9 cellular contexts compared by ENCODE assay signal in the genomic region with DNA sequence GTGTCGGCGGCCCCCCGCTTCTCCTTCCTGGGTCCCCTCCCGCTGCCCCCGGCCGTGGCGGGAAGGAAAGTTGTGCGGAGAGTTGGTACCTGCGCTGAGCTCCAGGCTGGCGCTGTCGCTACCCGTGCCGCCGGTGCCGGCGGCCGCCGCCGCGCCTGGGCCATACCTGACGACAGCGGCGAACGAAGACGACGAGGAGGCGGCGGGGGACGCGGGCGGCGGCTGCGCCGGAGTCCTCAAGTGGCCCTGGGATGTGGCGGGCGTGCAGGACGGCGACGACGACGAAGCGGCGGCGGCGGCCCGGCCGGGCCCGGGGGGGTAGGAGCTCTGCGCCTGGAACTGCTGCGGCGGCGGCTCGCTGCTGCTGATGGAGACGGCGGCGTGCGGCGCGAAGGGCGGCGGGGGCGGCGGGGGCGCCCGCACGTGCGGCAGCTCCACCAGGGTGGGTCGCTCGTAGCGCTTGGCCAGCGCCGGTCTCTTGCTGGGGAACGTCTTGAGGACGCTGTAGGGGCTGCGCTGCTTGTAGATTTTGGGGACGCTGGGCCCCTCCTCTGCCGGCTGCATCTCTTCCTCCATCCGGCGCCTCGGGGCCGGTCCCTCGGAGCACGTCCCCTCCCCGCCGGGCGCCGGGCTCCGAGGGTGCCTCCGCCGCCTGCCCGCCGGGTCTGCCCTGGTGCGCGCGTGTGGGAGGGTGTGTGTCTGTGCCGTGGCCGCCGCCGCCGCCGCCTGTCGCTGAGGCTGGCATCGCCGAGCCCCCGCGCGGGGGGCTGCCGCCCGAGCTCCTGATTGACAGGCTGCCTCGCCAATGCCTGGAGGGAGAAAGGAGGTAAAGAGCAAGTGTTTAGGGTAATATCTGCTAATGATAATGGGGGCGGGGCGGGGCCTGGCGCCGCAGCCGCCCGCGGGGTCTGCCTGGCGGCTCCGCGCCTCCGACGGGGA. TPM values are rescaled to one million over a fixed set of nuclear protein-coding genes. Genes with fewer than 3 reads are reported as not detected.
DNase-seq lines count a peak whose midpoint lies in the region; ATAC-seq and TF ChIP-seq lines count a peak whose summit lies in the region.
"Had no signal": no experiment of that assay in that cellular context is flagged by ENCODE, and none has a peak within 500 bp of the region (broad histone marks: within the 10 kb centered on the region; RNA-seq: fewer than 3 reads in every experiment).

No MANE protein-coding gene starts in this region.

- no peak overlapping the region for H3K18ac ChIP-seq in mesenchymal stem cell (ENCODE audit: low read depth in 1 of 2, low read length in 2 of 2)

- no peak overlapping the region for H2AK5ac ChIP-seq in mesenchymal stem cell (ENCODE audit: low read length, severe bottlenecking)

- no peaks in the 10 kb centered on the region for H3K79me1 ChIP-seq in mesenchymal stem cell (replicated peaks; ENCODE audit: low read length, poor library complexity, severe bottlenecking)

- H2BK5ac ChIP-seq in mesenchymal stem cell (ENCODE audit: low read depth, low read length, poor library complexity, severe bottlenecking): no peak overlapping the region

- H3K36me3 ChIP-seq in ascending aorta: no peaks in the 10 kb centered on the region
- no peaks in the 10 kb centered on the region for H3K36me3 ChIP-seq in mesenchymal stem cell (ENCODE audit: control insufficient read depth in 1 of 2, insufficient read depth in 2 of 2, low read depth in 1 of 2, low read length in 2 of 2)
- H3K36me3 ChIP-seq in suprapubic skin: no peaks in the 10 kb centered on the region

- TF ChIP-seq EP300 in suprapubic skin (IDR thresholded peaks at IDR 0.05): no peak

- peaks cover 2 to 4% of the 10 kb centered on the region in 2 donors for H3K4me1 ChIP-seq in ascending aorta
- H3K4me1 ChIP-seq in mesenchymal stem cell (ENCODE audit: control insufficient read depth, insufficient read depth, low read depth, low read length): peaks cover 20% of the 10 kb centered on the region
- peaks cover 23% of the 10 kb centered on the region for H3K4me1 ChIP-seq in suprapubic skin

- H4K91ac ChIP-seq in mesenchymal stem cell (ENCODE audit: low read length): peak overlapping the region; percentile 7

- H3K27ac ChIP-seq in AG04450 (ENCODE audit: low read depth, low read length) (no peak overlapping the region), ascending aorta (no peak overlapping the region), mesenchymal stem cell (ENCODE audit: low read length, poor library complexity, severe bottlenecking) (no peak overlapping the region), suprapubic skin (no peak overlapping the region)

- TF ChIP-seq POLR2A in suprapubic skin (IDR thresholded peaks at IDR 0.05): no peak

- H2BK12ac ChIP-seq in mesenchymal stem cell (ENCODE audit: low read length in 2 of 2): no peak overlapping the region

- H4K8ac ChIP-seq in mesenchymal stem cell (ENCODE audit: low read length): no peak overlapping the region

- H3K14ac ChIP-seq in mesenchymal stem cell (ENCODE audit: low read length in 2 of 2): no peak overlapping the region

- ATAC-seq in GM18858 (IDR thresholded peaks at IDR 0.05; ENCODE audit: unreplicated experiment) (peak; percentile 52), HG02981 (IDR thresholded peaks at IDR 0.05; ENCODE audit: unreplicated experiment) (peak; percentile 64)
- ATAC-seq: HCT116 had no signal

- no peak overlapping the region for H2BK120ac ChIP-seq in mesenchymal stem cell (ENCODE audit: low read depth, low read length)

- H3K4me3 ChIP-seq in AG04450 (ENCODE audit: low read depth, low read length) (peak overlapping the region; percentile 7; the same call in 1 of the 2 replicates), ascending aorta (peak overlapping the region; percentile 49 to 66), mesenchymal stem cell (ENCODE audit: insufficient read depth in 1 of 2, low read depth in 1 of 2, low read length in 2 of 2) (peak overlapping the region; percentile 43 to 44), suprapubic skin (peak overlapping the region; percentile 53)

- H3K4ac ChIP-seq in mesenchymal stem cell (ENCODE audit: low read depth in 1 of 2, low read length in 2 of 2): no peak overlapping the region

- TF ChIP-seq CTCF in AG04450 (IDR thresholded peaks at IDR 0.05; ENCODE audit: low read depth, low read length) (no peak), ascending aorta (IDR thresholded peaks at IDR 0.05) (no peak), suprapubic skin (IDR thresholded peaks at IDR 0.05) (no peak)

- H2AFZ ChIP-seq in mesenchymal stem cell (ENCODE audit: low read depth, low read length): peak overlapping the region; percentile 34

- H3K27me3 ChIP-seq in AG04450 (ENCODE audit: control insufficient read depth, insufficient read depth, low read length) (peaks cover 42% of the 10 kb centered on the region), ascending aorta (peaks cover 12% of the 10 kb centered on the region), mesenchymal stem cell (ENCODE audit: control insufficient read depth in 1 of 2, insufficient read depth in 1 of 2, low read length in 2 of 2) (peaks cover 47 to 85% of the 10 kb centered on the region in 2 experiments), suprapubic skin (peaks cover 64% of the 10 kb centered on the region)

- intact Hi-C loops in ascending aorta (cut with DNase I): no loop called here

- H3K9ac ChIP-seq in mesenchymal stem cell (ENCODE audit: low read length): no peak overlapping the region

- H3K23ac ChIP-seq in mesenchymal stem cell (ENCODE audit: low read length in 2 of 2): no peak overlapping the region

- DNase-seq in AG04450 (ENCODE audit: low read depth, low spot score): no peak
- peak; percentile 91 for DNase-seq in NCI-H82 (lab: John Stamatoyannopoulos, UW)
- no peak for DNase-seq in ascending aorta (ENCODE audit: low spot score in 2 of 2)
- DNase-seq in mesenchymal stem cell: no peak
- DNase-seq in suprapubic skin (ENCODE audit: low spot score in 2 of 2): no peak
- no peak for DNase-seq in mesenteric fat pad (ENCODE audit: low spot score)

- WGBS in mesenchymal stem cell: 1% methylated on average over 88 of the region's 122 CpGs
- WGBS in suprapubic skin: 3% methylated on average over 21 of the region's 122 CpGs

- peaks cover 5% of the 10 kb centered on the region; the same call in 1 of the 2 replicates for H3K9me3 ChIP-seq in AG04450 (ENCODE audit: control insufficient read depth, insufficient read depth, low read length)
- H3K9me3 ChIP-seq in ascending aorta: no peaks in the 10 kb centered on the region
- no peaks in the 10 kb centered on the region for H3K9me3 ChIP-seq in mesenchymal stem cell (ENCODE audit: control insufficient read depth, low read length)
- no peaks in the 10 kb centered on the region for H3K9me3 ChIP-seq in suprapubic skin

- H3K4me2 ChIP-seq in mesenchymal stem cell (ENCODE audit: low read length, poor library complexity, severe bottlenecking): peak overlapping the region; percentile 80

- H2BK15ac ChIP-seq in mesenchymal stem cell (ENCODE audit: low read depth, poor library complexity, severe bottlenecking): no peak overlapping the region

- CTCF ChIA-PET in AG04450 (lab: Charles Lee): interaction anchor here (0.7 kb wide), 1 partner anchor 537 kb away, joined by 3 read pairs; no protein-coding TSS in a partner anchor

- POLR2A ChIA-PET in AG04450 (lab: Yijun Ruan, JAX): interaction anchor here (0.6 kb wide), 1 partner anchor 364 kb away, joined by 3 read pairs; no protein-coding TSS in a partner anchor

RNA-seq across cellular contexts. Expression of gene BEND4, which starts 0.6 kb away (rescaled TPM):
- not detected in 2 replicates for polyA plus RNA-seq in AG04450 (2011; rRNA removed)
- polyA minus RNA-seq in AG04450 (2011; rRNA and poly(A)+ RNA removed): not detected in 2 replicates
- not detected for total RNA-seq in ascending aorta
- 0.01 TPM for polyA plus RNA-seq in mesenchymal stem cell (2013, experiment 1 of 2)
- polyA plus RNA-seq in mesenchymal stem cell (2013, experiment 2 of 2): 0.04 TPM
- total RNA-seq in suprapubic skin: not detected
- total RNA-seq in mesenteric fat pad: not detected

Comparison
In these comparisons a context has a peak if more than half of its experiments do, and no peak if none do; other contexts are left out.
1. H3K4me3 ChIP-seq: peak in every context shown above with its lines; median percentile 58 in ascending aorta; 53 in suprapubic skin; 44 in mesenchymal stem cell; 7 in AG04450.